Comparison of ENCODE assay signal across 24 cellular contexts in genomic region chr12:496736-497135, GRCh38.
"Had no signal": no experiment of that assay in that cellular context is flagged by ENCODE, and none has a peak within 500 bp of the region (broad histone marks: within the 10 kb centered on the region; RNA-seq: fewer than 3 reads in every experiment).

No MANE protein-coding gene starts in this region.

- H3K27me3 ChIP-seq: adrenal gland, Peyer's patch, SJCRH30 had no signal

- ATAC-seq: activated T-helper 17 cell treated with anti-CD3 and anti-CD28 coated beads, Interleukin-2, amount 50 U/mL, for 72 hours had no signal

- H3K4me3 ChIP-seq: adrenal gland, Peyer's patch, SJCRH30 had no signal

- H3K9me3 ChIP-seq: adrenal gland, Peyer's patch, SJCRH30, SK-N-SH had no signal

- H3K9ac ChIP-seq: SK-N-SH had no signal

- H3K36me3 ChIP-seq: adrenal gland, Peyer's patch had no signal

- H3K27ac ChIP-seq: adrenal gland, Peyer's patch, RWPE1, SJCRH30, VCaP had no signal

- H3K4me1 ChIP-seq: adrenal gland, Peyer's patch had no signal

- DNase-seq: activated CD4-positive, alpha-beta memory T cell treated with anti-CD3 and anti-CD28 coated beads, Interleukin-2, amount 10 ng/mL, durations not matched to agents 7 days and 5 days; activated CD4-positive, alpha-beta T cell treated with anti-CD3 and anti-CD28 coated beads, Interleukin-2, amount 10 ng/mL, durations not matched to agents 7 days and 5 days; activated CD4-positive, CD25-positive, alpha-beta regulatory T cell; activated gamma-delta T cell; activated naive CD4-positive, alpha-beta T cell treated with anti-CD3 and anti-CD28 coated beads, Interleukin-2, amount 10 ng/mL, durations not matched to agents 7 days and 5 days; activated naive CD8-positive, alpha-beta T cell treated with anti-CD3 and anti-CD28 coated beads, Interleukin-2, amount 10 ng/mL, durations not matched to agents 7 days and 5 days; activated T-cell treated with anti-CD3 and anti-CD28 coated beads for 4 hours; activated T-cell treated with anti-CD3 and anti-CD28 coated beads, Interleukin-2, amount 50 U/mL, for 48 hours; anterior cingulate cortex; caudate nucleus; KBM-7; NCI-H1092; NCI-H510A treated with DMSO at 0.1 percent for 48 hours; NK-92 treated with Interleukin-12 subunit alpha and Interleukin-12 subunit beta, amount 100 ng/mL, for 24 hours; OCI-M1; Peyer's patch; Right ventricle myocardium superior; SJCRH30; SK-N-SH; T-helper 1 cell had no signal

- H3K4me2 ChIP-seq: SK-N-SH had no signal
